9 cellular contexts compared by ENCODE assay signal in genomic region chr9:93064392-93065124, GRCh38. TPM values are rescaled to one million over a fixed set of nuclear protein-coding genes. Genes with fewer than 3 reads are reported as not detected.
DNase-seq lines count a peak whose midpoint lies in the region; ATAC-seq and TF ChIP-seq lines count a peak whose summit lies in the region.
"Had no signal": no experiment of that assay in that cellular context is flagged by ENCODE, and none has a peak within 500 bp of the region (broad histone marks: within the 10 kb centered on the region; RNA-seq: fewer than 3 reads in every experiment).

No MANE protein-coding gene starts in this region.

- H3K27me3 ChIP-seq in MM.1S (replicated peaks; ENCODE audit: insufficient read depth, low read length) (no peaks in the 10 kb centered on the region), esophagus squamous epithelium (no peaks in the 10 kb centered on the region)

- H3K4me1 ChIP-seq in MM.1S (ENCODE audit: low read length) (peaks cover 47% of the 10 kb centered on the region), esophagus squamous epithelium (peaks cover 0 to 40% (median 10%) of the 10 kb centered on the region in 3 donors)

- peak in 1 of 4 donors; percentile 30 for TF ChIP-seq POLR2A in esophagus squamous epithelium (IDR thresholded peaks at IDR 0.05)

- WGBS in esophagus squamous epithelium, 2 donors, result 60 to 73% methylated on average over 1 to 4 of the region's 12 CpGs

- intact Hi-C loops in esophagus squamous epithelium (cut with DNase I), result no loop called here

- peak; percentile 79 for ATAC-seq in GM21737 (IDR thresholded peaks at IDR 0.05; ENCODE audit: unreplicated experiment)

- no peaks in the 10 kb centered on the region for H3K36me3 ChIP-seq in MM.1S (replicated peaks; ENCODE audit: insufficient read depth, low read length)
- no peaks in the 10 kb centered on the region for H3K36me3 ChIP-seq in esophagus squamous epithelium
- H3K36me3 ChIP-seq: heart left ventricle had no signal

- H3K79me2 ChIP-seq in MM.1S (ENCODE audit: low read length), result peaks cover 41% of the 10 kb centered on the region

- DNase-seq in GM12865 (ENCODE audit: low read depth) (peak; percentile 97), MM.1S (peak; percentile 97), esophagus squamous epithelium (lab: John Stamatoyannopoulos, UW) (peak; percentile 22), NCI-H2227 (lab: John Stamatoyannopoulos, UW; ENCODE audit: unreplicated experiment) (no peak), NCI-H1048 (lab: John Stamatoyannopoulos, UW) (no peak)
- DNase-seq in activated CD4-positive, alpha-beta T cell treated with anti-CD3 and anti-CD28 coated beads for 48 hours, result peak; percentile 94
- peak; percentile 72 to 90 (median 82) for DNase-seq in stimulated activated CD4-positive, alpha-beta T cell treated with anti-CD3 and anti-CD28 coated beads, TNF-alpha, amount 100 ng/mL, for 48 hours (ENCODE audit: low read depth in 3 of 3)

- H3K4me2 ChIP-seq in MM.1S (ENCODE audit: low read depth, low read length), result peak overlapping the region; percentile 21; the same call in 1 of the 2 replicates

- H3F3A ChIP-seq in MM.1S (ENCODE audit: insufficient read depth, low read length), result peaks cover 28% of the 10 kb centered on the region

- H3K9me2 ChIP-seq in MM.1S (replicated peaks; ENCODE audit: insufficient read depth, low read length), result no peaks in the 10 kb centered on the region

- TF ChIP-seq CTCF in GM12865 (IDR thresholded peaks at IDR 0.05; ENCODE audit: insufficient read depth, low read depth, low read length, missing control alignments) (no peak), MM.1S (IDR thresholded peaks at IDR 0.05; ENCODE audit: low read length) (no peak), esophagus squamous epithelium (IDR thresholded peaks at IDR 0.05) (no peak)

- peak overlapping the region; percentile 19; the same call in 1 of the 2 replicates for H3K9ac ChIP-seq in MM.1S (ENCODE audit: low read length)

- H3K27ac ChIP-seq in MM.1S (ENCODE audit: low read length) (peak overlapping the region; percentile 84), esophagus squamous epithelium (peak overlapping the region in 2 of 4 donors; percentile 58 to 65)

- peak overlapping the region; percentile 32 for H2AFZ ChIP-seq in MM.1S (ENCODE audit: low read length)

- H3K4me3 ChIP-seq in GM12865 (ENCODE audit: low read depth, low read length), result peak overlapping the region; percentile 45
- H3K4me3 ChIP-seq in MM.1S (ENCODE audit: low read length), result peak overlapping the region; percentile 1; the same call in 1 of the 2 replicates
- H3K4me3 ChIP-seq in esophagus squamous epithelium, result no peak overlapping the region
- H3K4me3 ChIP-seq: heart left ventricle had no signal

- H3K9me3 ChIP-seq in MM.1S (replicated peaks; ENCODE audit: insufficient read depth, low read length), result no peaks in the 10 kb centered on the region
- no peaks in the 10 kb centered on the region for H3K9me3 ChIP-seq in esophagus squamous epithelium

- no peaks in the 10 kb centered on the region for H4K20me1 ChIP-seq in MM.1S (ENCODE audit: insufficient read depth, low read length)

RNA-seq across cellular contexts. Expression of gene SUSD3, which starts 6.1 kb away (rescaled TPM):
- total RNA-seq in esophagus squamous epithelium, result 1 to 10 TPM in 3 of 4 donors, under 1 TPM in 1; 0.22 to 5.8 (median 2.7) TPM

RNA-seq across cellular contexts. Expression of gene CARD19, which starts 31.5 kb away (rescaled TPM):
- 10 to 100 TPM; 16.2 to 37.8 (median 29.0) TPM for total RNA-seq in esophagus squamous epithelium

Comparison
In these comparisons a context has a peak if more than half of its experiments do, and no peak if none do; other contexts are left out.
1. DNase-seq: peak in GM12865 (single experiment), MM.1S (single experiment), activated CD4-positive, alpha-beta T cell treated with anti-CD3 and anti-CD28 coated beads for 48 hours (single experiment), esophagus squamous epithelium (single experiment) and stimulated activated CD4-positive, alpha-beta T cell treated with anti-CD3 and anti-CD28 coated beads, TNF-alpha, amount 100 ng/mL, for 48 hours (3 of 3); none in NCI-H2227 (single experiment) and NCI-H1048 (single experiment).
2. H3K4me3 ChIP-seq: peak in GM12865 (single experiment) and MM.1S (single experiment); none in esophagus squamous epithelium (0 of 4).